Comparison of ENCODE assay signal across 8 cellular contexts in the genomic region with DNA sequence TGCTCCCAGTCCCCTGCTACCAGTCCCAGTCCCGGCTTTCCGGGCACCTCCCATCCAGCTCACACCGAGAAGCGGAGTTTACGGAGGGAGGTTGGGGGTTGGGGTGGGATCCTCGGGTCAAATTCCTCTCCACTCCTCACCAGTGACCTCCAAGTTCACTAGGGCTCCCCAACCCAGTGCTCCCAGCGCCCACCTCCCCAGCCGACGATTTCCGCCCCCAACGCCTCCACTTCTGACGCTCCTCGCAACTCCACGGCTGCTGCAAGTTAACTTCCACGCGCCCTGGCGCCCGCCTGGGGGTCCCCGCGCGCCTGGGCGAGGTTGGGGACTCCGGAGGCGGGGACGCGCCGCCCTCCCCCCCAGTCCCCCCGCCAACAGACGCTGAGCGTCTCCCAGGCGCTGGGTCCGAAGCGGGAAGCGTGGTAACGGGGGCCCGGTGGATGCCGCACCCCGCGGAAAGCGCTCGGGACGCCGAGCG. TPM values are rescaled to one million over a fixed set of nuclear protein-coding genes. Genes with fewer than 3 reads are reported as not detected.
DNase-seq lines count a peak whose midpoint lies in the region; ATAC-seq, FAIRE-seq and TF ChIP-seq lines count a peak whose summit lies in the region.

No MANE protein-coding gene starts in this region.

- no TSS peak for BruUV-seq in GM12878 (replicated peaks; lab: Mats Ljungman, UMichigan)

- in situ Hi-C loops in GM12878 (cut with MboI), result no loop called here

- peak overlapping the region; percentile 91 to 97 (median 95) for H3K27ac Mint-ChIP-seq in immature natural killer cell

- H3K9me3 ChIP-seq in SJCRH30 (replicated peaks) (peaks cover 4% of the 10 kb centered on the region; the same call in 1 of the 2 replicates), GM12878 (replicated peaks; ENCODE audit: control insufficient read depth, insufficient read depth, low read length) (no peaks in the 10 kb centered on the region)

- TF ChIP-seq POLR2A in GM12878 (IDR thresholded peaks at IDR 0.05; ENCODE audit: low read depth, low read length), result no peak

- H4K20me1 ChIP-seq in GM12878 (ENCODE audit: control insufficient read depth, insufficient read depth), result no peaks in the 10 kb centered on the region

- no peaks in the 10 kb centered on the region for H3K9me3 Mint-ChIP-seq in immature natural killer cell

- TF ChIP-seq CTCF in GM12878 (IDR thresholded peaks at IDR 0.05 in 2 of 3, conservative IDR thresholded peaks at IDR 0.05 in 1 of 3; ENCODE audit: control insufficient read depth in 2 of 3, extremely low read depth in 1 of 3, insufficient read depth in 1 of 3, low read depth in 3 of 3, low read length in 3 of 3), result no peak

- TF ChIP-seq EP300 in GM12878 (IDR thresholded peaks at IDR 0.05; ENCODE audit: borderline replicate concordance in 1 of 2, control insufficient read depth in 1 of 2, low read depth in 2 of 2, low read length in 2 of 2), result no peak

- TF ChIP-seq RAD21 in GM12878 (IDR thresholded peaks at IDR 0.05; ENCODE audit: insufficient read depth, low read depth, low read length), result no peak

- POLR2A ChIA-PET in GM12878 (lab: Charles Lee), result interaction anchor here (0.5 to 8.0 kb wide), 4 partner anchors 9 to 55 kb away, joined by 3 to 62 read pairs (median 6); no protein-coding TSS in a partner anchor

- peak overlapping the region; percentile 35 for H2AFZ ChIP-seq in GM12878 (ENCODE audit: control insufficient read depth, low read depth, low read length)

- peaks cover 5 to 15% (median 14%) of the 10 kb centered on the region in 3 donors for H3K27me3 Mint-ChIP-seq in immature natural killer cell (ENCODE audit: low read depth in 3 of 3)

- ATAC-seq in HG02623 (IDR thresholded peaks at IDR 0.05; ENCODE audit: unreplicated experiment), result peak; percentile 12
- peak; percentile 21 for ATAC-seq in GM12878

- H3K4me2 ChIP-seq in GM12878 (ENCODE audit: control insufficient read depth, insufficient read depth), result peak overlapping the region; percentile 75

- under 1% methylated on average over 43 of the region's 44 CpGs for WGBS in GM12878 (ENCODE audit: insufficient coverage, insufficient replicate concordance, low lambda C conversion rate, missing lambda C conversion rate)

- RAD21 ChIA-PET in GM12878 (lab: Charles Lee; ENCODE audit: unreplicated experiment), result interaction anchor here (1.4 kb wide), 1 partner anchor 77 kb away, joined by 3 read pairs; no protein-coding TSS in a partner anchor

- H3K4me1 Mint-ChIP-seq in immature natural killer cell, result peaks cover 86 to 88% of the 10 kb centered on the region in 2 donors

- H3K4me3 Mint-ChIP-seq in immature natural killer cell, result peak overlapping the region; percentile 91 to 98 (median 96)

- DNase-seq in Daoy (ENCODE audit: low read depth), result peak; percentile 48
- DNase-seq in SJCRH30, result peak; percentile 32 to 44
- DNase-seq in GM12878 (ENCODE audit: low read depth, low spot score), result no peak
- DNase-seq in immature natural killer cell, result peak; percentile 36 to 51 (median 45)
- DNase-seq in stimulated activated CD4-positive, alpha-beta T cell treated with anti-CD3 and anti-CD28 coated beads, Interleukin-12 subunit alpha, Interleukin-12 subunit beta, amount 100 ng/mL, for 4 hours, result peak; percentile 37
- DNase-seq in RCC 7860 (ENCODE audit: low spot score), result no peak
- DNase-seq in NCI-H1694 (lab: John Stamatoyannopoulos, UW), result no peak

- peaks cover 8 to 12% (median 11%) of the 10 kb centered on the region in 3 donors for H3K36me3 Mint-ChIP-seq in immature natural killer cell

- peaks cover 32% of the 10 kb centered on the region for H3K79me2 ChIP-seq in GM12878 (ENCODE audit: control insufficient read depth, insufficient read depth, low read length)

- H3K27me3 ChIP-seq in SJCRH30 (no peaks in the 10 kb centered on the region), GM12878 (replicated peaks in 1 of 2; ENCODE audit: control insufficient read depth in 2 of 2, insufficient read depth in 2 of 2, low read length in 1 of 2) (no peaks in the 10 kb centered on the region)

- H3K27ac ChIP-seq in SJCRH30 (peak overlapping the region; percentile 35), GM12878 (ENCODE audit: control insufficient read depth, insufficient read depth) (peak overlapping the region; percentile 41)

- FAIRE-seq in GM12878 (lab: Jason Lieb, UNC) (no peak), RCC 7860 (lab: Jason Lieb, UNC) (no peak)

- H3K9ac ChIP-seq in GM12878 (ENCODE audit: control insufficient read depth, insufficient read depth, low read length), result peak overlapping the region; percentile 60

- CTCF ChIA-PET in GM12878 (lab: Yijun Ruan, JAX), result interaction anchor here (0.9 to 1.1 kb wide), 3 partner anchors 9 to 87 kb away, joined by 3 read pairs; no protein-coding TSS in a partner anchor

- H3K4me1 ChIP-seq in SJCRH30 (peaks cover 8% of the 10 kb centered on the region), GM12878 (ENCODE audit: control insufficient read depth, insufficient read depth, low read length) (peaks cover 41% of the 10 kb centered on the region)

- H3K4me3 ChIP-seq in SJCRH30 (peak overlapping the region; percentile 88), GM12878 (peak overlapping the region; percentile 89)

- H3K36me3 ChIP-seq in SJCRH30 (no peaks in the 10 kb centered on the region), GM12878 (ENCODE audit: control insufficient read depth in 2 of 2, insufficient read depth in 2 of 2, low read length in 1 of 2) (no peaks in the 10 kb centered on the region; a peak in 1 of 4 replicates)

- SMC1A ChIA-PET in GM12878 (lab: Charles Lee; ENCODE audit: uncharacterized antibody, unreplicated experiment), result no interaction called here

- intact Hi-C loops in GM12878 (cut with micrococcal nuclease; ENCODE audit: unreplicated experiment), result no loop called here

RNA-seq across cellular contexts. Expression of a gene that starts 0.5 kb away (rescaled TPM):
- 23.1 and 24.6 TPM in 2 replicates for total RNA-seq in Daoy (2014; rRNA removed; shearing (Covaris generic))
- 14.3 and 15.0 TPM in 2 replicates for total RNA-seq in SJCRH30 (2014; rRNA removed; shearing (Covaris generic))
- total RNA-seq in GM12878 (2013; cell fraction: nucleolus; rRNA removed), result 58.0 and 65.5 TPM in 2 replicates
- 29.0 and 29.5 TPM in 2 replicates for total RNA-seq in GM12878 (2014; rRNA removed)
- total RNA-seq in GM12878 (2014; rRNA removed; fragmentation: Illumina TruSeq; extraction: Trizol), result 13.0 and 13.2 TPM in 2 replicates
- total RNA-seq in GM12878 (2021), result 31.2 and 32.2 TPM in 2 replicates
- 8.5 TPM for polyA plus RNA-seq in GM12878 (2011; ENCODE audit: low read depth)
- 22.2 and 28.2 TPM in 2 replicates for polyA plus RNA-seq in GM12878 (2011; rRNA removed)
- polyA plus RNA-seq in GM12878 (2011; cell fraction: cytosol; rRNA removed), result 43.5 and 61.0 TPM in 2 replicates
- polyA plus RNA-seq in GM12878 (2011; cell fraction: nucleus; rRNA removed), result 39.0 and 39.3 TPM in 2 replicates
- polyA plus RNA-seq in GM12878 (2012), result 17.9 and 22.2 TPM in 2 replicates
- 11.4 and 16.4 TPM in 2 replicates for polyA plus RNA-seq in GM12878 (2014; fragmentation: Illumina TruSeq; extraction: Trizol)
- polyA plus RNA-seq in GM12878 (2014; fragmentation: Nextera tagmentation; extraction: Ambion mirVana), result 10 to 100 TPM in 1 of 2 experiments, 1 to 10 TPM in 1; 6.3 to 10.7 TPM
- 30.0 and 33.7 TPM in 2 replicates for polyA plus RNA-seq in GM12878 (2014; rRNA removed)
- 10 to 100 TPM; 28.5 to 28.7 TPM for polyA plus RNA-seq in GM12878 (2016; fragmentation: Nextera tagmentation; extraction: Ambion mirVana)
- polyA minus RNA-seq in GM12878 (2011; rRNA and poly(A)+ RNA removed), result 28.5 and 34.7 TPM in 2 replicates
- 14.4 and 15.2 TPM in 2 replicates for polyA minus RNA-seq in GM12878 (2011; cell fraction: cytosol; rRNA and poly(A)+ RNA removed)
- polyA minus RNA-seq in GM12878 (2011; cell fraction: nucleus; rRNA and poly(A)+ RNA removed), result 9.4 and 20.6 TPM in 2 replicates
- polyA plus RNA-seq in immature natural killer cell, result 100 to 1,000 TPM; 352 to 519 (median 512) TPM

RNA-seq across cellular contexts. Expression of a gene that starts 28.4 kb away (rescaled TPM):
- not detected in 2 replicates for total RNA-seq in Daoy (2014; rRNA removed; shearing (Covaris generic))
- total RNA-seq in SJCRH30 (2014; rRNA removed; shearing (Covaris generic)), result 0.30 and 0.48 TPM in 2 replicates
- total RNA-seq in GM12878 (2013; cell fraction: nucleolus; rRNA removed), result not detected in 2 replicates
- 0.11 TPM in 1 of 2 replicates, not detected in the other for total RNA-seq in GM12878 (2014; rRNA removed)
- total RNA-seq in GM12878 (2014; rRNA removed; fragmentation: Illumina TruSeq; extraction: Trizol), result not detected in 2 replicates
- 0.64 TPM in 1 of 2 replicates, not detected in the other for total RNA-seq in GM12878 (2021)
- polyA plus RNA-seq in GM12878 (2011; ENCODE audit: low read depth), result not detected
- polyA plus RNA-seq in GM12878 (2011; rRNA removed), result not detected in 2 replicates
- 0.12 TPM in 1 of 2 replicates, not detected in the other for polyA plus RNA-seq in GM12878 (2011; cell fraction: cytosol; rRNA removed)
- polyA plus RNA-seq in GM12878 (2011; cell fraction: nucleus; rRNA removed), result not detected in 2 replicates
- polyA plus RNA-seq in GM12878 (2012), result not detected in 2 replicates
- polyA plus RNA-seq in GM12878 (2014; fragmentation: Illumina TruSeq; extraction: Trizol), result 0.09 TPM in 1 of 2 replicates, not detected in the other
- polyA plus RNA-seq in GM12878 (2014; fragmentation: Nextera tagmentation; extraction: Ambion mirVana), result under 1 TPM in 1 of 2 experiments, not detected in 1; 0.23 TPM
- 0.13 TPM in 1 of 2 replicates, not detected in the other for polyA plus RNA-seq in GM12878 (2014; rRNA removed)
- polyA plus RNA-seq in GM12878 (2016; fragmentation: Nextera tagmentation; extraction: Ambion mirVana), result under 1 TPM in 1 of 2 experiments, not detected in 1; 0.32 TPM
- polyA minus RNA-seq in GM12878 (2011; rRNA and poly(A)+ RNA removed), result not detected in 2 replicates
- polyA minus RNA-seq in GM12878 (2011; cell fraction: cytosol; rRNA and poly(A)+ RNA removed), result not detected in 2 replicates
- not detected in 2 replicates for polyA minus RNA-seq in GM12878 (2011; cell fraction: nucleus; rRNA and poly(A)+ RNA removed)
- not detected for polyA plus RNA-seq in immature natural killer cell

RNA-seq across cellular contexts. Expression of a gene that starts 32.4 kb away (rescaled TPM):
- total RNA-seq in Daoy (2014; rRNA removed; shearing (Covaris generic)), result not detected in 2 replicates
- total RNA-seq in SJCRH30 (2014; rRNA removed; shearing (Covaris generic)), result 0.22 TPM in 1 of 2 replicates, not detected in the other
- total RNA-seq in GM12878 (2013; cell fraction: nucleolus; rRNA removed), result not detected in 2 replicates
- total RNA-seq in GM12878 (2014; rRNA removed) (0.17 TPM in 1 of 2 replicates, not detected in the other), GM12878 (2014; rRNA removed; fragmentation: Illumina TruSeq; extraction: Trizol) (not detected in 2 replicates), GM12878 (2021) (not detected in 2 replicates)
- not detected for polyA plus RNA-seq in GM12878 (2011; ENCODE audit: low read depth)
- polyA plus RNA-seq in GM12878 (2011; rRNA removed) (0.12 TPM in 2 replicates), GM12878 (2014; fragmentation: Illumina TruSeq; extraction: Trizol) (not detected in 2 replicates), GM12878 (2014; fragmentation: Nextera tagmentation; extraction: Ambion mirVana) (not detected), GM12878 (2014; rRNA removed) (not detected in 2 replicates), GM12878 (2016; fragmentation: Nextera tagmentation; extraction: Ambion mirVana) (not detected), immature natural killer cell (under 1 TPM in 2 of 3 donors, not detected in 1; 0.46 to 0.95 TPM)
- 0.18 and 0.28 TPM in 2 replicates for polyA plus RNA-seq in GM12878 (2011; cell fraction: cytosol; rRNA removed)
- 0.31 and 0.48 TPM in 2 replicates for polyA plus RNA-seq in GM12878 (2011; cell fraction: nucleus; rRNA removed)
- polyA plus RNA-seq in GM12878 (2012), result 0.21 TPM in 1 of 2 replicates, not detected in the other
- polyA minus RNA-seq in GM12878 (2011; rRNA and poly(A)+ RNA removed), result 0.41 TPM in 1 of 2 replicates, not detected in the other
- polyA minus RNA-seq in GM12878 (2011; cell fraction: cytosol; rRNA and poly(A)+ RNA removed), result not detected in 2 replicates
- polyA minus RNA-seq in GM12878 (2011; cell fraction: nucleus; rRNA and poly(A)+ RNA removed), result not detected in 2 replicates

Comparison
In these comparisons a context has a peak if more than half of its experiments do, and no peak if none do; other contexts are left out.
1. DNase-seq: peak in Daoy (single experiment), SJCRH30 (2 of 2), immature natural killer cell (3 of 3) and stimulated activated CD4-positive, alpha-beta T cell treated with anti-CD3 and anti-CD28 coated beads, Interleukin-12 subunit alpha, Interleukin-12 subunit beta, amount 100 ng/mL, for 4 hours (single experiment); none in GM12878 (single experiment), RCC 7860 (single experiment) and NCI-H1694 (single experiment).